In genomic region chr12:802242-802995, GRCh38 we compare ENCODE assay signal across 16 cellular contexts. TPM values are rescaled to one million over a fixed set of nuclear protein-coding genes. Genes with fewer than 3 reads are reported as not detected.
A peak's percentile ranks its signal among the peaks of the same experiment; 100 is the strongest.
DNase-seq lines count a peak whose midpoint lies in the region; ATAC-seq, FAIRE-seq and TF ChIP-seq lines count a peak whose summit lies in the region.
"Had no signal": no experiment of that assay in that cellular context is flagged by ENCODE, and none has a peak within 500 bp of the region (broad histone marks: within the 10 kb centered on the region; RNA-seq: fewer than 3 reads in every experiment).

No MANE protein-coding gene starts in this region.

- H3K4me3 ChIP-seq in KMS-11 (IDR thresholded peaks at IDR 0.05; ENCODE audit: insufficient read depth, low read depth, low read length): no peak overlapping the region
- peak overlapping the region in 1 of 4 experiments; percentile 6 for H3K4me3 ChIP-seq in fibroblast of lung (replicated peaks in 1 of 4; ENCODE audit: control extremely low read depth in 1 of 4, insufficient read depth in 1 of 4, low read depth in 3 of 4, low read length in 4 of 4)
- H3K4me3 ChIP-seq: left ventricle myocardium inferior, SK-N-MC had no signal

- peaks cover 72% of the 10 kb centered on the region for H3K4me1 Mint-ChIP-seq in activated CD8-positive, alpha-beta T cell treated with anti-CD3 and anti-CD28 coated beads for 36 hours (ENCODE audit: low read depth)
- H3K4me1 Mint-ChIP-seq in activated CD8-positive, alpha-beta T cell treated with anti-CD3 and anti-CD28 coated beads, Interleukin-2, amount 10 ng/mL, durations not matched to agents 7 days and 5 days (ENCODE audit: low read depth): peaks cover 52% of the 10 kb centered on the region
- H3K4me1 Mint-ChIP-seq in stimulated activated effector memory CD8-positive, alpha-beta T cell treated with anti-CD3 and anti-CD28 coated beads, Interleukin-12 subunit alpha, Interleukin-12 subunit beta, amount 100 ng/mL, for 72 hours: peaks cover 61% of the 10 kb centered on the region

- peaks cover 9% of the 10 kb centered on the region for H3K36me3 Mint-ChIP-seq in activated CD8-positive, alpha-beta T cell treated with anti-CD3 and anti-CD28 coated beads for 36 hours (ENCODE audit: low read depth)
- H3K36me3 Mint-ChIP-seq in activated CD8-positive, alpha-beta T cell treated with anti-CD3 and anti-CD28 coated beads, Interleukin-2, amount 10 ng/mL, durations not matched to agents 7 days and 5 days (ENCODE audit: low read depth): peaks cover 14% of the 10 kb centered on the region
- H3K36me3 Mint-ChIP-seq in stimulated activated effector memory CD8-positive, alpha-beta T cell treated with anti-CD3 and anti-CD28 coated beads, Interleukin-12 subunit alpha, Interleukin-12 subunit beta, amount 100 ng/mL, for 72 hours: no peaks in the 10 kb centered on the region

- no peak for DNase-seq in activated CD8-positive, alpha-beta T cell treated with anti-CD3 and anti-CD28 coated beads for 36 hours
- no peak for DNase-seq in activated CD8-positive, alpha-beta T cell treated with anti-CD3 and anti-CD28 coated beads, Interleukin-2, amount 10 ng/mL, durations not matched to agents 7 days and 5 days
- DNase-seq in fibroblast of lung (ENCODE audit: low read depth in 2 of 2) (peak; percentile 21 to 25), AML-193 (lab: John Stamatoyannopoulos, UW) (no peak), NCI-H1436 treated with DMSO at 0.1 percent for 48 hours (lab: John Stamatoyannopoulos, UW) (no peak), RCC 7860 (ENCODE audit: low spot score) (no peak)
- no peak for DNase-seq in stimulated activated effector memory CD8-positive, alpha-beta T cell treated with anti-CD3 and anti-CD28 coated beads, Interleukin-12 subunit alpha, Interleukin-12 subunit beta, amount 100 ng/mL, for 72 hours (ENCODE audit: low spot score in 2 of 2)
- DNase-seq: activated CD4-positive, CD25-positive, alpha-beta regulatory T cell; DMS153; KBM-7; left ventricle myocardium inferior; NCI-H1930; trophoblast cell had no signal

- H3K27ac ChIP-seq in KMS-11 (no peak overlapping the region), fibroblast of lung (ENCODE audit: insufficient read depth, low read length) (peak overlapping the region; percentile 32)
- H3K27ac ChIP-seq: left ventricle myocardium inferior, SK-N-MC had no signal

- H4K20me1 ChIP-seq in KMS-11 (ENCODE audit: insufficient read depth) (peaks cover 45% of the 10 kb centered on the region), fibroblast of lung (ENCODE audit: control insufficient read depth, extremely low read depth, insufficient read depth, low read length) (peaks cover 5% of the 10 kb centered on the region)

- H2AFZ ChIP-seq in KMS-11 (ENCODE audit: low read depth) (no peak overlapping the region), fibroblast of lung (ENCODE audit: low read length) (no peak overlapping the region)

- H3K36me3 ChIP-seq in KMS-11 (ENCODE audit: insufficient read depth) (no peaks in the 10 kb centered on the region), fibroblast of lung (ENCODE audit: control insufficient read depth, insufficient read depth, low read length) (no peaks in the 10 kb centered on the region)
- H3K36me3 ChIP-seq: left ventricle myocardium inferior had no signal

- peak; percentile 36 for ATAC-seq in activated CD8-positive, alpha-beta T cell treated with anti-CD3 and anti-CD28 coated beads for 36 hours
- no peak for ATAC-seq in activated CD8-positive, alpha-beta T cell treated with anti-CD3 and anti-CD28 coated beads, Interleukin-2, amount 10 ng/mL, durations not matched to agents 7 days and 5 days
- ATAC-seq in stimulated activated effector memory CD8-positive, alpha-beta T cell treated with anti-CD3 and anti-CD28 coated beads, Interleukin-12 subunit alpha, Interleukin-12 subunit beta, amount 100 ng/mL, for 72 hours: peak; percentile 60

- POLR2A ChIA-PET in activated CD8-positive, alpha-beta T cell treated with anti-CD3 and anti-CD28 coated beads for 36 hours (lab: Charles Lee): no interaction called here
- POLR2A ChIA-PET in activated CD8-positive, alpha-beta T cell treated with anti-CD3 and anti-CD28 coated beads, Interleukin-2, amount 10 ng/mL, durations not matched to agents 7 days and 5 days (lab: Charles Lee): interaction anchor here (0.6 kb wide), 1 partner anchor 51 kb away, joined by 3 read pairs; no protein-coding TSS in a partner anchor

- CTCF ChIA-PET in activated CD8-positive, alpha-beta T cell treated with anti-CD3 and anti-CD28 coated beads for 36 hours (lab: Charles Lee): interaction anchor here (1.0 to 1.6 kb wide), 4 partner anchors 9 to 48 kb away, joined by 3 to 5 read pairs (median 4); no protein-coding TSS in a partner anchor
- CTCF ChIA-PET in activated CD8-positive, alpha-beta T cell treated with anti-CD3 and anti-CD28 coated beads, Interleukin-2, amount 10 ng/mL, durations not matched to agents 7 days and 5 days (lab: Charles Lee): interaction anchor here (0.8 kb wide), 1 partner anchor 226 kb away, joined by 3 read pairs; no protein-coding TSS in a partner anchor

- FAIRE-seq in RCC 7860 (lab: Jason Lieb, UNC): no peak
- FAIRE-seq: bronchial epithelial cell had no signal

- no peak overlapping the region for H3K9ac ChIP-seq in KMS-11
- H3K9ac ChIP-seq in fibroblast of lung (ENCODE audit: insufficient read depth, low read length): no peak overlapping the region

- peaks cover 95% of the 10 kb centered on the region for H3K79me2 ChIP-seq in KMS-11 (ENCODE audit: insufficient read depth, low read depth)
- peaks cover 77% of the 10 kb centered on the region for H3K79me2 ChIP-seq in fibroblast of lung (ENCODE audit: control insufficient read depth, insufficient read depth, low read length)

- H3K4me2 ChIP-seq in KMS-11 (0 out of 2 replicates have a peak overlapping the region, but pooled peaks have one; percentile 11), fibroblast of lung (ENCODE audit: extremely low read depth, insufficient read depth, low read length) (peak overlapping the region; percentile 83)

- H3K9me3 ChIP-seq in fibroblast of lung (ENCODE audit: control insufficient read depth, insufficient read depth, low read depth, low read length): no peaks in the 10 kb centered on the region
- H3K9me3 ChIP-seq: left ventricle myocardium inferior had no signal

- intact Hi-C loops in activated CD8-positive, alpha-beta T cell treated with anti-CD3 and anti-CD28 coated beads for 36 hours (cut with micrococcal nuclease): no loop called here

- H3K9me3 Mint-ChIP-seq in activated CD8-positive, alpha-beta T cell treated with anti-CD3 and anti-CD28 coated beads for 36 hours: no peaks in the 10 kb centered on the region
- no peaks in the 10 kb centered on the region for H3K9me3 Mint-ChIP-seq in activated CD8-positive, alpha-beta T cell treated with anti-CD3 and anti-CD28 coated beads, Interleukin-2, amount 10 ng/mL, durations not matched to agents 7 days and 5 days (ENCODE audit: insufficient read depth)
- H3K9me3 Mint-ChIP-seq in stimulated activated effector memory CD8-positive, alpha-beta T cell treated with anti-CD3 and anti-CD28 coated beads, Interleukin-12 subunit alpha, Interleukin-12 subunit beta, amount 100 ng/mL, for 72 hours: no peaks in the 10 kb centered on the region

- H3K27me3 ChIP-seq in KMS-11 (ENCODE audit: insufficient read depth, low read depth): no peaks in the 10 kb centered on the region
- no peaks in the 10 kb centered on the region for H3K27me3 ChIP-seq in fibroblast of lung (ENCODE audit: control insufficient read depth, insufficient read depth, low read length)

- peak overlapping the region; percentile 79 for H3K27ac Mint-ChIP-seq in activated CD8-positive, alpha-beta T cell treated with anti-CD3 and anti-CD28 coated beads for 36 hours
- H3K27ac Mint-ChIP-seq in activated CD8-positive, alpha-beta T cell treated with anti-CD3 and anti-CD28 coated beads, Interleukin-2, amount 10 ng/mL, durations not matched to agents 7 days and 5 days: no peak overlapping the region
- peak overlapping the region; percentile 74 for H3K27ac Mint-ChIP-seq in stimulated activated effector memory CD8-positive, alpha-beta T cell treated with anti-CD3 and anti-CD28 coated beads, Interleukin-12 subunit alpha, Interleukin-12 subunit beta, amount 100 ng/mL, for 72 hours

- H3K4me1 ChIP-seq in KMS-11 (ENCODE audit: low read depth, poor library complexity, severe bottlenecking) (peaks cover 56% of the 10 kb centered on the region), fibroblast of lung (ENCODE audit: control insufficient read depth, extremely low read depth, insufficient read depth, low read length) (peaks cover 5% of the 10 kb centered on the region)

- no peak for TF ChIP-seq CTCF in activated CD8-positive, alpha-beta T cell treated with anti-CD3 and anti-CD28 coated beads for 36 hours (IDR thresholded peaks at IDR 0.05)
- TF ChIP-seq CTCF in KMS-11 (conservative IDR thresholded peaks at IDR 0.05; ENCODE audit: low read depth, low read length) (no peak), fibroblast of lung (conservative IDR thresholded peaks at IDR 0.05 in 1 of 2, IDR thresholded peaks at IDR 0.05 in 1 of 2; ENCODE audit: low read depth in 1 of 2, low read length in 2 of 2) (no peak)

- peak overlapping the region; percentile 17 for H3K4me3 Mint-ChIP-seq in activated CD8-positive, alpha-beta T cell treated with anti-CD3 and anti-CD28 coated beads for 36 hours
- H3K4me3 Mint-ChIP-seq in activated CD8-positive, alpha-beta T cell treated with anti-CD3 and anti-CD28 coated beads, Interleukin-2, amount 10 ng/mL, durations not matched to agents 7 days and 5 days: no peak overlapping the region
- peak overlapping the region; percentile 34 for H3K4me3 Mint-ChIP-seq in stimulated activated effector memory CD8-positive, alpha-beta T cell treated with anti-CD3 and anti-CD28 coated beads, Interleukin-12 subunit alpha, Interleukin-12 subunit beta, amount 100 ng/mL, for 72 hours

- H3K27me3 Mint-ChIP-seq in activated CD8-positive, alpha-beta T cell treated with anti-CD3 and anti-CD28 coated beads for 36 hours: no peaks in the 10 kb centered on the region
- H3K27me3 Mint-ChIP-seq in activated CD8-positive, alpha-beta T cell treated with anti-CD3 and anti-CD28 coated beads, Interleukin-2, amount 10 ng/mL, durations not matched to agents 7 days and 5 days (ENCODE audit: low read depth): no peaks in the 10 kb centered on the region

RNA-seq across cellular contexts. Expression of gene WNK1, which starts 50.0 kb away (rescaled TPM):
- total RNA-seq in activated CD8-positive, alpha-beta T cell treated with anti-CD3 and anti-CD28 coated beads for 36 hours: 100 to 1,000 TPM; 142 to 143 TPM
- total RNA-seq in activated CD8-positive, alpha-beta T cell treated with anti-CD3 and anti-CD28 coated beads, Interleukin-2, amount 10 ng/mL, durations not matched to agents 7 days and 5 days: 100 to 1,000 TPM; 203 to 204 TPM
- 67.3 and 130 TPM in 2 replicates for total RNA-seq in fibroblast of lung
- 38.5 and 60.3 TPM in 2 replicates for polyA plus RNA-seq in fibroblast of lung
- 46.8 and 47.8 TPM in 2 replicates for polyA plus RNA-seq in fibroblast of lung (2012)
- 132 and 258 TPM in 2 replicates for polyA minus RNA-seq in fibroblast of lung (ENCODE audit: low replicate concordance)

Comparison
In these comparisons a context has a peak if more than half of its experiments do, and no peak if none do; other contexts are left out.
1. DNase-seq: peak in fibroblast of lung (2 of 2); none in activated CD8-positive, alpha-beta T cell treated with anti-CD3 and anti-CD28 coated beads for 36 hours (single experiment), activated CD8-positive, alpha-beta T cell treated with anti-CD3 and anti-CD28 coated beads, Interleukin-2, amount 10 ng/mL, durations not matched to agents 7 days and 5 days (single experiment), stimulated activated effector memory CD8-positive, alpha-beta T cell treated with anti-CD3 and anti-CD28 coated beads, Interleukin-12 subunit alpha, Interleukin-12 subunit beta, amount 100 ng/mL, for 72 hours (0 of 2), AML-193 (0 of 2), NCI-H1436 treated with DMSO at 0.1 percent for 48 hours (single experiment) and RCC 7860 (single experiment).